Comparison of ENCODE assay signal across 8 cellular contexts in the genomic region with DNA sequence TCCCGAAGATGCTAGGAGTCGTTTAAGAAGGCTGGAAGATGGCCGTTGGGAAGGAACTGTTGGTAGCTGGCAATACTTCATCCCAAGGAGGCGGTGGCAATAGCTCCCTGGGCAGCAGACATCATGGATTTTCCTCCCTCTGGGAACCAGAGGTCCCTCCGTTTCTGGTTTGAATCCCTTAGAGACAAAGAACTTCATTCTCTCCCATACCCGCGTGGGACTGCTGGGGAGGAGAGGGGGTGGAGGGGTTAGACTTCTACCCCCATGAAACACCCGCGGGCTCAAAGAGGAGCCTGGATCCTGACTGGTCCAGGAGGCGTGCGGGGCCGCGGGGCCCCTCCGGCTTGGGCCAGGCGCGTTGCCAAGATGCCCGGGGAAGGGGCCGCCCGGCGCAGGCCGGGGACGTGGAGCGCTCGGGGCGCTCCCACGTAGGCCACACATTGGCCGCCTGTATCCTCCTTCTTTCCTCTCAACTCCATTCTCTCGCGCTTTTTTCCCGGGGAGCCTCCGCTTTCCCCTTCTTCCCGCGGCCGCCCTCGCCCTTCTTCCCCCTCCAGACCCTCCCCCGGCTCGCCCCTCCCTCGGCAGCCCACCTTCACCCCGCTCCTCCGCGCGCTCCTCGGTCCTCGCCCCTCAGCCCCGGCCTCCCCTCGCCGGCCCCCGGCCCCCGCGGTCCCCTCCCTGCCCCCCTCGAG. TPM values are rescaled to one million over a fixed set of nuclear protein-coding genes. Genes with fewer than 3 reads are reported as not detected.
A peak's percentile ranks its signal among the peaks of the same experiment; 100 is the strongest.
DNase-seq lines count a peak whose midpoint lies in the region; ATAC-seq and TF ChIP-seq lines count a peak whose summit lies in the region.

No MANE protein-coding gene starts in this region.

- ATAC-seq in HG02840 (IDR thresholded peaks at IDR 0.05; ENCODE audit: low FRiP score, unreplicated experiment): peak; percentile 6
- peak; percentile 33 for ATAC-seq in left lobe of liver
- peak; percentile 37 to 48 for ATAC-seq in stimulated activated naive B cell treated with anti-CD40 and anti-IgM and Interleukin-4, amounts not matched to agents 10 μg/mL and 1 μg/mL and 100 μg/mL, for 72 hours (replicated peaks)
- ATAC-seq in GM21576 (IDR thresholded peaks at IDR 0.05; ENCODE audit: unreplicated experiment): no peak

- H3K36me3 Mint-ChIP-seq in chondrocyte (ENCODE audit: low read depth): peaks cover 7% of the 10 kb centered on the region
- H3K36me3 Mint-ChIP-seq in stimulated activated naive B cell treated with anti-CD40 and anti-IgM and Interleukin-4, amounts not matched to agents 10 μg/mL and 1 μg/mL and 100 μg/mL, for 72 hours: peaks cover 13 to 19% of the 10 kb centered on the region in 2 donors

- H3K4me1 Mint-ChIP-seq in chondrocyte (ENCODE audit: low read depth): peaks cover 31% of the 10 kb centered on the region
- H3K4me1 Mint-ChIP-seq in stimulated activated naive B cell treated with anti-CD40 and anti-IgM and Interleukin-4, amounts not matched to agents 10 μg/mL and 1 μg/mL and 100 μg/mL, for 72 hours: peaks cover 24 to 45% of the 10 kb centered on the region in 2 donors

- no peaks in the 10 kb centered on the region for H3K9me3 Mint-ChIP-seq in chondrocyte (ENCODE audit: low read depth)
- no peaks in the 10 kb centered on the region for H3K9me3 Mint-ChIP-seq in stimulated activated naive B cell treated with anti-CD40 and anti-IgM and Interleukin-4, amounts not matched to agents 10 μg/mL and 1 μg/mL and 100 μg/mL, for 72 hours

- H3K4me3 Mint-ChIP-seq in chondrocyte (ENCODE audit: unreplicated experiment): peak overlapping the region; percentile 78
- H3K4me3 Mint-ChIP-seq in stimulated activated naive B cell treated with anti-CD40 and anti-IgM and Interleukin-4, amounts not matched to agents 10 μg/mL and 1 μg/mL and 100 μg/mL, for 72 hours: peak overlapping the region; percentile 78 to 88

- TF ChIP-seq CTCF in chondrocyte (IDR thresholded peaks at IDR 0.05): no peak

- peak overlapping the region; percentile 91 for H3K27ac Mint-ChIP-seq in chondrocyte (ENCODE audit: unreplicated experiment)
- peak overlapping the region; percentile 88 for H3K27ac Mint-ChIP-seq in stimulated activated naive B cell treated with anti-CD40 and anti-IgM and Interleukin-4, amounts not matched to agents 10 μg/mL and 1 μg/mL and 100 μg/mL, for 72 hours

- no peaks in the 10 kb centered on the region for H3K27me3 Mint-ChIP-seq in chondrocyte (ENCODE audit: low read depth)
- no peaks in the 10 kb centered on the region for H3K27me3 Mint-ChIP-seq in stimulated activated naive B cell treated with anti-CD40 and anti-IgM and Interleukin-4, amounts not matched to agents 10 μg/mL and 1 μg/mL and 100 μg/mL, for 72 hours

- DNase-seq in EH (ENCODE audit: low read depth): peak; percentile 65
- peak; percentile 20 for DNase-seq in SHP77 treated with DMSO at 0.1 percent for 48 hours (lab: John Stamatoyannopoulos, UW)
- DNase-seq in chondrocyte (ENCODE audit: low spot score): no peak
- DNase-seq in left lobe of liver (ENCODE audit: low spot score): peak; percentile 65
- no peak for DNase-seq in stimulated activated naive B cell treated with anti-CD40 and anti-IgM and Interleukin-4, amounts not matched to agents 10 μg/mL and 1 μg/mL and 100 μg/mL, for 72 hours
- DNase-seq in cerebellar nuclear complex (lab: John Stamatoyannopoulos, UW): no peak

RNA-seq across cellular contexts. Expression of a gene that starts 0.4 kb away (rescaled TPM):
- total RNA-seq in chondrocyte (86.8 to 103 TPM (median 96.2 TPM) in 3 replicates), left lobe of liver (45.9 TPM)

RNA-seq across cellular contexts. Expression of a gene that starts 19.0 kb away (rescaled TPM):
- total RNA-seq in chondrocyte: 70.2 to 78.3 TPM (median 70.6 TPM) in 3 replicates
- 25.1 TPM for total RNA-seq in left lobe of liver

RNA-seq across cellular contexts. Expression of a gene that starts 20.9 kb away (rescaled TPM):
- total RNA-seq in chondrocyte: 5.9 to 7.9 TPM (median 6.6 TPM) in 3 replicates
- 18.6 TPM for total RNA-seq in left lobe of liver

RNA-seq across cellular contexts. Expression of a gene that starts 55.9 kb away (rescaled TPM):
- total RNA-seq in chondrocyte: 3.6 to 5.5 TPM (median 3.9 TPM) in 3 replicates
- total RNA-seq in left lobe of liver: 19.3 TPM

RNA-seq across cellular contexts. Expression of a gene that starts 58.6 kb away (rescaled TPM):
- total RNA-seq in chondrocyte: 31.9 to 46.6 TPM (median 34.7 TPM) in 3 replicates
- total RNA-seq in left lobe of liver: 10.7 TPM

Comparison
In these comparisons a context has a peak if more than half of its experiments do, and no peak if none do; other contexts are left out.
1. DNase-seq: peak in EH (single experiment), SHP77 treated with DMSO at 0.1 percent for 48 hours (single experiment) and left lobe of liver (single experiment); none in chondrocyte (single experiment), stimulated activated naive B cell treated with anti-CD40 and anti-IgM and Interleukin-4, amounts not matched to agents 10 μg/mL and 1 μg/mL and 100 μg/mL, for 72 hours (single experiment) and cerebellar nuclear complex (0 of 2).